11 cellular contexts compared by ENCODE assay signal in genomic region chr17:27793906-27794380, GRCh38. TPM values are rescaled to one million over a fixed set of nuclear protein-coding genes. Genes with fewer than 3 reads are reported as not detected.
DNase-seq lines count a peak whose midpoint lies in the region; ATAC-seq and TF ChIP-seq lines count a peak whose summit lies in the region.
"Had no signal": no experiment of that assay in that cellular context is flagged by ENCODE, and none has a peak within 500 bp of the region (broad histone marks: within the 10 kb centered on the region; RNA-seq: fewer than 3 reads in every experiment).

No MANE protein-coding gene starts in this region.

- H3K4me3 ChIP-seq in AG04450 (ENCODE audit: low read depth, low read length), result 0 out of 2 replicates have a peak overlapping the region, but pooled peaks have one; percentile 14
- peak overlapping the region; percentile 54 to 60 for H3K4me3 ChIP-seq in duodenal mucosa (ENCODE audit: low read depth in 1 of 2, low read length in 2 of 2)

- H3K36me3 Mint-ChIP-seq in nephron (ENCODE audit: low read depth), result no peaks in the 10 kb centered on the region

- H3K36me3 ChIP-seq in duodenal mucosa (ENCODE audit: control insufficient read depth in 1 of 2, insufficient read depth in 2 of 2, low read length in 2 of 2), result peaks cover 3 to 4% of the 10 kb centered on the region in 2 donors

- H3K9ac ChIP-seq in duodenal mucosa (ENCODE audit: low read depth in 1 of 2, low read length in 2 of 2), result peak overlapping the region in 1 of 2 donors; percentile 51

- peaks cover 28 to 36% of the 10 kb centered on the region in 2 donors for H3K4me1 ChIP-seq in duodenal mucosa (ENCODE audit: control insufficient read depth in 1 of 2, insufficient read depth in 2 of 2, low read length in 2 of 2)

- H3K9me3 Mint-ChIP-seq in nephron, result no peaks in the 10 kb centered on the region

- TF ChIP-seq CTCF in AG04450 (IDR thresholded peaks at IDR 0.05; ENCODE audit: low read depth, low read length) (no peak), nephron (IDR thresholded peaks at IDR 0.05; ENCODE audit: unreplicated experiment in 3 of 3) (no peak)

- H3K27me3 Mint-ChIP-seq in nephron (ENCODE audit: low read depth), result peaks cover 73% of the 10 kb centered on the region

- peaks cover 5% of the 10 kb centered on the region for H3K4me1 Mint-ChIP-seq in nephron

- DNase-seq in AG04450 (ENCODE audit: low read depth, low spot score), result no peak
- DNase-seq in HEK293T (ENCODE audit: extremely low spot score), result no peak
- DNase-seq in DMS79 treated with DMSO at 0.1 percent for 48 hours (lab: John Stamatoyannopoulos, UW), result no peak
- DNase-seq in NCI-H510A (lab: John Stamatoyannopoulos, UW), result no peak
- DNase-seq: activated CD4-positive, CD25-positive, alpha-beta regulatory T cell treated with anti-CD3 and anti-CD28 coated beads, Interleukin-2, amount 50 U/mL, for 72 hours; GF-D8; NCI-H446 had no signal

- ATAC-seq in GM21360 (IDR thresholded peaks at IDR 0.05; ENCODE audit: unreplicated experiment) (no peak), HG02870 (IDR thresholded peaks at IDR 0.05; ENCODE audit: unreplicated experiment) (no peak)

- POLR2A ChIA-PET in AG04450 (lab: Yijun Ruan, JAX) (no interaction called here), HEK293T (lab: Yijun Ruan, JAX) (interaction anchor here (1.7 kb wide), 1 partner anchor 13 kb away, joined by 5 read pairs; no protein-coding TSS in a partner anchor)

- H3K4me3 Mint-ChIP-seq in nephron, result peak overlapping the region; percentile 63 to 69 (median 68)

- H3K27ac Mint-ChIP-seq in nephron, result no peak overlapping the region

- H3K27ac ChIP-seq in AG04450 (ENCODE audit: low read depth, low read length) (no peak overlapping the region), duodenal mucosa (ENCODE audit: low read depth, low read length) (no peak overlapping the region)

- peaks cover 21% of the 10 kb centered on the region for H3K27me3 ChIP-seq in AG04450 (ENCODE audit: control insufficient read depth, insufficient read depth, low read length)
- peaks cover 3 to 4% of the 10 kb centered on the region in 2 donors for H3K27me3 ChIP-seq in duodenal mucosa (ENCODE audit: control insufficient read depth in 1 of 2, insufficient read depth in 2 of 2, low read length in 2 of 2)

- CTCF ChIA-PET in AG04450 (lab: Charles Lee), result interaction anchor here (1.2 to 4.9 kb wide), 2 partner anchors 12 to 86 kb away, joined by 3 to 30 read pairs; no protein-coding TSS in a partner anchor
- CTCF ChIA-PET in HEK293T (lab: Yijun Ruan, JAX), result interaction anchor here (1.5 to 2.9 kb wide), 3 partner anchors 11 to 100 kb away, joined by 4 to 11 read pairs (median 10); no protein-coding TSS in a partner anchor

- H3K9me3 ChIP-seq in AG04450 (ENCODE audit: control insufficient read depth, insufficient read depth, low read length) (no peaks in the 10 kb centered on the region), duodenal mucosa (ENCODE audit: control insufficient read depth in 1 of 2, low read length in 2 of 2) (no peaks in the 10 kb centered on the region)

TF ChIP-seq in HEK293T, 16 proteins besides CTCF, POLR2A, EP300 and RAD21:
- TF ChIP-seq ZNF384 (IDR thresholded peaks at IDR 0.05), result no peak
- peak; percentile 3; the same call in 1 of the 2 replicates for TF ChIP-seq L3MBTL2 (conservative IDR thresholded peaks at IDR 0.05)

RNA-seq across cellular contexts. Expression of gene NOS2, which starts 6.4 kb away (rescaled TPM):
- polyA plus RNA-seq in AG04450 (2011; rRNA removed), result not detected in 2 replicates
- not detected in 2 replicates for polyA minus RNA-seq in AG04450 (2011; rRNA and poly(A)+ RNA removed)
